12 cellular contexts compared by ENCODE assay signal in genomic region chr17:65593870-65594584, GRCh38. TPM values are rescaled to one million over a fixed set of nuclear protein-coding genes. Genes with fewer than 3 reads are reported as not detected.
DNase-seq lines count a peak whose midpoint lies in the region; ATAC-seq and TF ChIP-seq lines count a peak whose summit lies in the region.
"Had no signal": no experiment of that assay in that cellular context is flagged by ENCODE, and none has a peak within 500 bp of the region (broad histone marks: within the 10 kb centered on the region; RNA-seq: fewer than 3 reads in every experiment).

No MANE protein-coding gene starts in this region.

- H3K36me3 ChIP-seq in aorta (ENCODE audit: control insufficient read depth in 1 of 2, insufficient read depth in 2 of 2, low read length in 1 of 2): no peaks in the 10 kb centered on the region

- H3K36me3 Mint-ChIP-seq in H9 (ENCODE audit: insufficient read depth in 1 of 3, low read depth in 3 of 3) (no peaks in the 10 kb centered on the region; a peak in 1 of 7 replicates), mesothelial cell of epicardium (no peaks in the 10 kb centered on the region)

- H3K79me2 ChIP-seq in H9 (ENCODE audit: insufficient read depth, low read length): no peaks in the 10 kb centered on the region

- peak overlapping the region; percentile 72 for H3K4me2 ChIP-seq in H9 (ENCODE audit: insufficient read depth, insufficient read length, low read length)

- H2BK12ac ChIP-seq in H9 (ENCODE audit: insufficient read length, low read depth, low read length): no peak overlapping the region

- no peaks in the 10 kb centered on the region for H3K23me2 ChIP-seq in H9 (ENCODE audit: insufficient read length, low read depth, low read length, poor library complexity, severe bottlenecking)

- H3K56ac ChIP-seq in H9 (ENCODE audit: insufficient read length, low read depth, low read length): no peak overlapping the region

- H2AK5ac ChIP-seq in H9 (ENCODE audit: insufficient read length, low read length): no peak overlapping the region

- H4K5ac ChIP-seq in H9 (ENCODE audit: insufficient read length, low read depth, low read length): no peak overlapping the region

- no peak overlapping the region for H3K18ac ChIP-seq in H9 (ENCODE audit: insufficient read length, low read depth, low read length)

- H3K4me1 Mint-ChIP-seq in H9 (peaks cover 35 to 36% of the 10 kb centered on the region in 2 experiments), mesothelial cell of epicardium (peaks cover 34% of the 10 kb centered on the region)

- no peak overlapping the region for H2BK5ac ChIP-seq in H9 (ENCODE audit: insufficient read length, low read length)

- no peak overlapping the region for H3T11ph ChIP-seq in H9 (ENCODE audit: low read length)

- in situ Hi-C loops in astrocyte of the cerebellum (cut with HindIII; ENCODE audit: low sequenced_read_pairs): loop anchor here (10.0 kb wide), 1 partner anchor 71 kb away; no protein-coding TSS in a partner anchor

- DNase-seq in Ammon's horn (ENCODE audit: low spot score): peak; percentile 36
- peak; percentile 69 for DNase-seq in H9
- DNase-seq in astrocyte of the cerebellum (ENCODE audit: low read depth): no peak
- peak in 1 of 2 experiments; percentile 45 for DNase-seq in mesothelial cell of epicardium (ENCODE audit: low spot score in 2 of 2, unreplicated experiment in 2 of 2)
- DNase-seq in DMS153 treated with DMSO at 0.1 percent for 48 hours (lab: John Stamatoyannopoulos, UW; ENCODE audit: unreplicated experiment): no peak
- no peak for DNase-seq in left colon
- no peak for DNase-seq in cerebellum (ENCODE audit: low spot score)
- DNase-seq in aorta: no peak
- DNase-seq: body of pancreas, KG1 had no signal

- H3K4me3 ChIP-seq in astrocyte of the cerebellum (ENCODE audit: low read depth, low read length) (peak overlapping the region; percentile 21), aorta (ENCODE audit: low read length in 2 of 2) (no peak overlapping the region)
- H3K4me3 ChIP-seq: body of pancreas, lung had no signal

- no peaks in the 10 kb centered on the region for H4K20me1 ChIP-seq in H9 (ENCODE audit: control insufficient read depth, insufficient read depth, insufficient read length)

- H3K79me1 ChIP-seq in H9 (ENCODE audit: insufficient read depth, low read depth, low read length, poor library complexity, severe bottlenecking): no peaks in the 10 kb centered on the region

- H3K27me3 Mint-ChIP-seq in H9 (ENCODE audit: low read depth) (peaks cover 8% of the 10 kb centered on the region), mesothelial cell of epicardium (ENCODE audit: low read depth) (no peaks in the 10 kb centered on the region)

- intact Hi-C loops in left colon (cut with DNase I, micrococcal nuclease) (no loop called here), aorta (cut with DNase I) (no loop called here)

- H3K9me3 ChIP-seq in H9 (ENCODE audit: control insufficient read depth, low read depth, low read length): no peaks in the 10 kb centered on the region
- H3K9me3 ChIP-seq in aorta (ENCODE audit: control insufficient read depth, low read length): no peaks in the 10 kb centered on the region
- H3K9me3 ChIP-seq: body of pancreas had no signal

- WGBS in H9 (ENCODE audit: extremely low coverage, insufficient read length, low lambda C conversion rate): no CpG with 5 or more reads among the region's 17 CpGs
- WGBS in aorta, 2 donors: 68 to 78% methylated on average over 17 of the region's 17 CpGs

- H3K27me3 ChIP-seq in H9 (ENCODE audit: insufficient read depth, low read length) (peaks cover 2% of the 10 kb centered on the region; the same call in 1 of the 2 replicates), aorta (ENCODE audit: control insufficient read depth in 1 of 2, insufficient read depth in 2 of 2, low read length in 1 of 2) (no peaks in the 10 kb centered on the region)
- H3K27me3 ChIP-seq: body of pancreas had no signal

- H3K27ac ChIP-seq in H9 (ENCODE audit: insufficient read length, low read depth, low read length) (no peak overlapping the region), aorta (ENCODE audit: low read depth in 1 of 2, low read length in 2 of 2) (no peak overlapping the region)
- H3K27ac ChIP-seq: body of pancreas had no signal

- no peak overlapping the region for H3K27ac Mint-ChIP-seq in H9
- H3K27ac Mint-ChIP-seq in mesothelial cell of epicardium: peak overlapping the region; percentile 93

- H2BK20ac ChIP-seq in H9 (ENCODE audit: low read depth, low read length, poor library complexity, severe bottlenecking): no peak overlapping the region

- H3K4me3 Mint-ChIP-seq in H9 (peak overlapping the region; percentile 19 to 64), mesothelial cell of epicardium (peak overlapping the region; percentile 54)

- peak overlapping the region; percentile 11 for H2AFZ ChIP-seq in H9 (ENCODE audit: low read length)

- H3K9me3 Mint-ChIP-seq in H9: no peaks in the 10 kb centered on the region
- no peaks in the 10 kb centered on the region for H3K9me3 Mint-ChIP-seq in mesothelial cell of epicardium

- TF ChIP-seq CTCF in H9 (conservative IDR thresholded peaks at IDR 0.05) (no peak), astrocyte of the cerebellum (IDR thresholded peaks at IDR 0.05; ENCODE audit: low read depth, low read length, missing control alignments) (no peak), mesothelial cell of epicardium (IDR thresholded peaks at IDR 0.05; ENCODE audit: unreplicated experiment) (no peak)

- H2BK15ac ChIP-seq in H9 (ENCODE audit: low read depth, low read length): no peak overlapping the region

- H3K4me1 ChIP-seq in H9 (ENCODE audit: insufficient read depth, low read length) (peaks cover 12% of the 10 kb centered on the region; the same call in 1 of the 2 replicates), aorta (ENCODE audit: control insufficient read depth in 1 of 2, insufficient read depth in 2 of 2, low read length in 2 of 2) (no peaks in the 10 kb centered on the region)
- H3K4me1 ChIP-seq: body of pancreas had no signal

- H2BK120ac ChIP-seq in H9 (ENCODE audit: low read depth, low read length, poor library complexity, severe bottlenecking): no peak overlapping the region

- no peak overlapping the region for H3K23ac ChIP-seq in H9 (ENCODE audit: insufficient read length, low read depth, low read length)

- H3K4ac ChIP-seq in H9 (ENCODE audit: low read depth, low read length): no peak overlapping the region

- H3K9ac ChIP-seq in H9 (ENCODE audit: extremely low read depth, insufficient read length, low read length): no peak overlapping the region

- H4K8ac ChIP-seq in H9 (replicated peaks; ENCODE audit: insufficient read length, low read depth, low read length): no peak overlapping the region

- ATAC-seq in left colon (no peak), aorta (ENCODE audit: low FRiP score) (no peak)
- ATAC-seq: body of pancreas, HCT116 had no signal

- H4K91ac ChIP-seq in H9 (ENCODE audit: insufficient read length, low read depth, low read length): no peak overlapping the region

- no peak overlapping the region for H3K14ac ChIP-seq in H9 (ENCODE audit: insufficient read depth, low read length)

RNA-seq across cellular contexts. Expression of gene AXIN2, which starts 32.6 kb away (rescaled TPM):
- total RNA-seq in H9 (2021): 35.0 and 35.6 TPM in 2 replicates
- total RNA-seq in mesothelial cell of epicardium: 84.6 to 88.7 TPM (median 87.8 TPM) in 3 replicates
- 10 to 100 TPM; 27.0 to 46.5 TPM for total RNA-seq in left colon
- total RNA-seq in cerebellum: 41.2 TPM
- 10 to 100 TPM; 12.8 to 13.8 TPM for total RNA-seq in aorta
- 10 to 100 TPM in 1 of 2 donors, 1 to 10 TPM in 1; 6.3 to 10.1 TPM for polyA plus RNA-seq in aorta

Comparison
In these comparisons a context has a peak if more than half of its experiments do, and no peak if none do; other contexts are left out.
1. DNase-seq: peak in Ammon's horn (single experiment) and H9 (single experiment); none in astrocyte of the cerebellum (single experiment), DMS153 treated with DMSO at 0.1 percent for 48 hours (single experiment), left colon (0 of 2), cerebellum (single experiment) and aorta (0 of 2).